ENCODE assay signal across 10 cellular contexts in genomic region chr12:124508323-124509096, GRCh38. TPM values are rescaled to one million over a fixed set of nuclear protein-coding genes. Genes with fewer than 3 reads are reported as not detected.
DNase-seq lines count a peak whose midpoint lies in the region; FAIRE-seq and TF ChIP-seq lines count a peak whose summit lies in the region.
"Had no signal": no experiment of that assay in that cellular context is flagged by ENCODE, and none has a peak within 500 bp of the region (broad histone marks: within the 10 kb centered on the region; RNA-seq: fewer than 3 reads in every experiment).

No MANE protein-coding gene starts in this region.

- FAIRE-seq in GM12892 (lab: Jason Lieb, UNC): peak; percentile 40
- FAIRE-seq: colon had no signal

- no peak overlapping the region for H3K9ac ChIP-seq in OCI-LY3 (ENCODE audit: low read length)

- no peaks in the 10 kb centered on the region for H3K27me3 ChIP-seq in OCI-LY3 (ENCODE audit: low read depth, low read length)

- TF ChIP-seq CTCF in OCI-LY3 (IDR thresholded peaks at IDR 0.05; ENCODE audit: low read depth, low read length) (peak; percentile 35; the same call in 1 of the 2 replicates), fibroblast of mammary gland (conservative IDR thresholded peaks at IDR 0.05; ENCODE audit: control insufficient read depth, insufficient read depth, low read depth, low read length) (no peak)

- peaks cover 100% of the 10 kb centered on the region for H4K20me1 ChIP-seq in OCI-LY3 (ENCODE audit: insufficient read depth, low read length)

- H3K36me3 ChIP-seq in OCI-LY3 (replicated peaks; ENCODE audit: low read depth, low read length): no peaks in the 10 kb centered on the region

- H3K27ac ChIP-seq in OCI-LY3 (ENCODE audit: low read length): no peak overlapping the region
- peak overlapping the region in 16 of 21 experiments; percentile 19 to 82 (median 51) for H3K27ac ChIP-seq in skin epidermis

- H3K4me3 ChIP-seq in OCI-LY3 (ENCODE audit: low read length): no peak overlapping the region
- no peak overlapping the region for H3K4me3 ChIP-seq in fibroblast of mammary gland (ENCODE audit: control insufficient read depth, low read depth, low read length)
- no peak overlapping the region for H3K4me3 ChIP-seq in skin epidermis

- peaks cover 85% of the 10 kb centered on the region for H3K79me2 ChIP-seq in OCI-LY3 (ENCODE audit: low read length)

- H2AFZ ChIP-seq in OCI-LY3 (ENCODE audit: low read depth, low read length): no peak overlapping the region

- H3K4me2 ChIP-seq in OCI-LY3 (ENCODE audit: low read length): no peak overlapping the region

- TF ChIP-seq POLR2A in GM12892 (IDR thresholded peaks at IDR 0.05; ENCODE audit: low read depth, low read length): no peak

- H3K9me3 ChIP-seq in OCI-LY3 (ENCODE audit: insufficient read depth, low read length): no peaks in the 10 kb centered on the region

- H3K4me1 ChIP-seq in OCI-LY3 (ENCODE audit: low read length): no peaks in the 10 kb centered on the region

- DNase-seq in GM12892 (ENCODE audit: insufficient read length): no peak
- peak; percentile 61 for DNase-seq in fibroblast of mammary gland (ENCODE audit: low read depth)
- no peak for DNase-seq in NCI-H187 (lab: John Stamatoyannopoulos, UW)
- DNase-seq in NCI-H1930 (lab: John Stamatoyannopoulos, UW): no peak
- no peak for DNase-seq in hypothalamus (lab: John Stamatoyannopoulos, UW)
- DNase-seq in NCI-H2029 treated with DMSO at 0.1 percent for 48 hours (lab: John Stamatoyannopoulos, UW): no peak
- DNase-seq: NCI-H82 had no signal

RNA-seq across cellular contexts. Expression of gene NCOR2, which starts 58.9 kb away (rescaled TPM):
- 27.0 TPM for polyA plus RNA-seq in GM12892 (2012; ENCODE audit: missing spikeins)
